12 cellular contexts compared by ENCODE assay signal in the genomic region with DNA sequence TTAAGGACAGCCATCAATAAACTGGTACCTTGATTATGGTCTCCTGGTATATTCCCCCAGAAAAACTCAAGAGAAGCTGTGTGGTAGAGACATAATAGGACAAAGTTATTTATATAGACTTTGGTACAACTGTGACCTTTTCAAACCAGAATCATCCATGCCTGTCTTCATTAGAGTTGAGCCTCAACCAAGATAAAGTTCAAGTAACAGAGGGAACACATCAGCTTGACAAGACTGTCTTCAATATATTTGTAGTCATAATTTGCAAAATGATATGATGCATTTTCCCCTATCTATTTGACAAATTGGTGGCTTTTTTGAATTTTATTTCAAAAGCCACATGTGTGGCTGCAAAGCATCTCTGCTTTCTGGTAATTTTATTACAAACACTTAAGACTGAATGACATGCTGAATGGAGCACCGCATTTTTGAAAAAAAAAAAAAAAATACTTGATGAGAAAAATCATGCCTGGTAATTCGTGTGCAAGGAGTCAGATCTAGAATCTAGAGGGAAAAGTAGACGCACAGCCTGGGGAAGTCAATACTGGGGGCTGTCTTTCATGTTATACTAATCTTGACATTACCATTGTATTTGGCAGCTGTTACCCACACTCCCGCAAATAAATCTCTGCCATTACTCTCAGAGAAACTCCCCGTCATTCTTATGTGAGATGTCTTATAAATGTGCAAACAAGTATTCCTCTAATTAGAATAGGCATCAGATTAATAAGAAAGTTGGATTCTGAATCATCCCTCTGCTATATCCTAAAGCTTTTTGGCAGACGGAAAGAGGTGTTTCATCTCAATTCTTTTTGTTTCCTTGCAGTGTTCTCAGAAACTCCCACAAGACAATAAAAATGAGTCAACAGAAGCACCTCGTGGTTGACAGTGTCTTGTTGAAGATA.
DNase-seq lines count a peak whose midpoint lies in the region; ATAC-seq and TF ChIP-seq lines count a peak whose summit lies in the region.
"Had no signal": no experiment of that assay in that cellular context is flagged by ENCODE, and none has a peak within 500 bp of the region (broad histone marks: within the 10 kb centered on the region; RNA-seq: fewer than 3 reads in every experiment).

No MANE protein-coding gene starts in this region.

- no peak overlapping the region for H2AK9ac ChIP-seq in IMR-90 (replicated peaks; ENCODE audit: low read depth, low read length, poor library complexity)

- H4K20me1 ChIP-seq in BLaER1 (no peaks in the 10 kb centered on the region), IMR-90 (ENCODE audit: insufficient read depth, low read length) (no peaks in the 10 kb centered on the region)

- H2AFZ ChIP-seq in IMR-90 (replicated peaks; ENCODE audit: low read length, poor library complexity) = no peak overlapping the region

- no peak overlapping the region; the same call in 1 of the 2 replicates for H3K18ac ChIP-seq in IMR-90 (ENCODE audit: low read depth, low read length)

- TF ChIP-seq RAD21 in IMR-90 (IDR thresholded peaks at IDR 0.05; ENCODE audit: low read length) = no peak

- H2BK5ac ChIP-seq in IMR-90 (ENCODE audit: low read depth, low read length, poor library complexity, severe bottlenecking) = no peak overlapping the region

- no peaks in the 10 kb centered on the region for H3K79me1 ChIP-seq in IMR-90 (ENCODE audit: low read depth in 1 of 2, low read length in 2 of 2)

- H2AK5ac ChIP-seq in IMR-90 (ENCODE audit: low read depth, low read length) = no peak overlapping the region

- TF ChIP-seq POLR2A in IMR-90 (IDR thresholded peaks at IDR 0.05; ENCODE audit: low read depth, low read length) = no peak
- no peak for TF ChIP-seq POLR2A in GM18505 (IDR thresholded peaks at IDR 0.05; ENCODE audit: borderline replicate concordance, extremely low read depth, insufficient read depth, insufficient read length)

- H3K27me3 ChIP-seq in BLaER1 (no peaks in the 10 kb centered on the region), IMR-90 (ENCODE audit: control insufficient read depth, insufficient read depth, low read length) (no peaks in the 10 kb centered on the region), BE2C (no peaks in the 10 kb centered on the region)

- peaks cover 56% of the 10 kb centered on the region for H3K4me1 ChIP-seq in BLaER1
- H3K4me1 ChIP-seq in IMR-90 (ENCODE audit: control insufficient read depth, insufficient read depth, low read length) = peaks cover 14% of the 10 kb centered on the region
- no peaks in the 10 kb centered on the region; the same call in none of the 2 replicates for H3K4me1 ChIP-seq in BE2C
- H3K4me1 ChIP-seq: Caco-2 had no signal

- H3K23ac ChIP-seq in IMR-90 (ENCODE audit: low read depth, low read length) = no peak overlapping the region

- no peak overlapping the region for H3K4me3 ChIP-seq in BLaER1
- H3K4me3 ChIP-seq in IMR-90 (ENCODE audit: insufficient read depth, low read depth, low read length) = no peak overlapping the region
- no peak overlapping the region for H3K4me3 ChIP-seq in fibroblast of pulmonary artery (replicated peaks; ENCODE audit: low read depth, low read length)
- H3K4me3 ChIP-seq in BE2C (ENCODE audit: low read depth, low read length) = no peak overlapping the region
- H3K4me3 ChIP-seq: SK-N-MC had no signal

- H3K56ac ChIP-seq in IMR-90 (ENCODE audit: extremely low read depth, insufficient read depth, low read length) = no peak overlapping the region

- no peak overlapping the region for H3K14ac ChIP-seq in IMR-90 (replicated peaks; ENCODE audit: low read depth, low read length)

- H4K5ac ChIP-seq in IMR-90 (ENCODE audit: low read depth, low read length) = no peak overlapping the region

- H3K9me1 ChIP-seq in IMR-90 (ENCODE audit: insufficient read depth, low read length) = peaks cover 3% of the 10 kb centered on the region; the same call in 1 of the 2 replicates

- CTCF ChIA-PET in IMR-90 (lab: Yijun Ruan, JAX) = interaction anchor here (0.6 kb wide), 1 partner anchor 530 kb away, joined by 4 read pairs; no protein-coding TSS in a partner anchor

- H3K4ac ChIP-seq in IMR-90 (ENCODE audit: low read depth, low read length) = no peak overlapping the region

- H3K9ac ChIP-seq in BLaER1 (no peak overlapping the region), IMR-90 (ENCODE audit: low read depth, low read length) (no peak overlapping the region)

- no peaks in the 10 kb centered on the region for H3K9me3 ChIP-seq in BLaER1
- no peaks in the 10 kb centered on the region for H3K9me3 ChIP-seq in IMR-90 (ENCODE audit: control insufficient read depth, insufficient read depth, low read length)
- no peaks in the 10 kb centered on the region for H3K9me3 ChIP-seq in BE2C
- H3K9me3 ChIP-seq: Caco-2 had no signal

- in situ Hi-C loops in IMR-90 (cut with MboI; ENCODE audit: low sequenced_read_pairs) = no loop called here

- WGBS in IMR-90 (ENCODE audit: extremely low coverage in 2 of 2, insufficient read length in 1 of 2), 2 experiments = no CpG with 5 or more reads among the region's 7 CpGs

- TF ChIP-seq CTCF in IMR-90 (conservative IDR thresholded peaks at IDR 0.05; ENCODE audit: low read depth, low read length) (no peak), fibroblast of pulmonary artery (IDR thresholded peaks at IDR 0.05; ENCODE audit: low read length, missing control alignments) (no peak), BE2C (IDR thresholded peaks at IDR 0.05; ENCODE audit: low read depth, low read length) (no peak)

- H3K4me2 ChIP-seq in BLaER1 (peak overlapping the region; percentile 22; the same call in 1 of the 2 replicates), IMR-90 (ENCODE audit: low read depth, low read length) (no peak overlapping the region)

- DNase-seq in IMR-90 = no peak
- DNase-seq in fibroblast of pulmonary artery (ENCODE audit: low read depth) = peak; percentile 56
- no peak for DNase-seq in SHP77 treated with DMSO at 0.1 percent for 48 hours (lab: John Stamatoyannopoulos, UW)
- no peak for DNase-seq in BE2C
- DNase-seq in AG08396 (ENCODE audit: low spot score) = no peak
- DNase-seq: Caco-2, mesendoderm, NCI-H1436 treated with DMSO at 0.1 percent for 48 hours had no signal

- 0 out of 2 replicates have a peak overlapping the region, but pooled peaks have one; percentile 26 for H2BK120ac ChIP-seq in IMR-90 (ENCODE audit: low read depth, low read length)

- ATAC-seq in GM18508 (IDR thresholded peaks at IDR 0.05; ENCODE audit: insufficient read depth, unreplicated experiment) (peak; percentile 35), IMR-90 (ENCODE audit: low read depth) (no peak), GM18505 (IDR thresholded peaks at IDR 0.05; ENCODE audit: unreplicated experiment) (no peak)

- intact Hi-C loops in IMR-90 (cut with micrococcal nuclease) = loop anchor here (10.0 kb wide), 1 partner anchor 641 kb away; no protein-coding TSS in a partner anchor

- POLR2A ChIA-PET in IMR-90 (lab: Charles Lee; ENCODE audit: unreplicated experiment) = no interaction called here

- H4K8ac ChIP-seq in IMR-90 (ENCODE audit: low read depth in 2 of 2, low read length in 2 of 2) = no peak overlapping the region

- no TSS peak for BruUV-seq in IMR-90 (replicated peaks; lab: Mats Ljungman, UMichigan)

- no peak overlapping the region for H4K91ac ChIP-seq in IMR-90 (ENCODE audit: insufficient read depth, low read depth, low read length)

- H3K36me3 ChIP-seq in BLaER1 (no peaks in the 10 kb centered on the region), IMR-90 (ENCODE audit: control insufficient read depth, insufficient read depth, low read length) (no peaks in the 10 kb centered on the region), BE2C (no peaks in the 10 kb centered on the region)

- no peak overlapping the region for H2BK20ac ChIP-seq in IMR-90 (ENCODE audit: low read depth, low read length)

- no peak overlapping the region for H2BK15ac ChIP-seq in IMR-90 (ENCODE audit: low read depth, low read length)

- dilution Hi-C loops in IMR-90 (cut with HindIII; ENCODE audit: low sequenced_read_pairs, unreplicated experiment) = no loop called here

- H3K27ac ChIP-seq in BLaER1 (no peak overlapping the region), IMR-90 (ENCODE audit: insufficient read depth, low read length) (no peak overlapping the region)
- H3K27ac ChIP-seq: SK-N-MC had no signal

TF ChIP-seq in IMR-90, 13 proteins besides CTCF, POLR2A, EP300 and RAD21:
- TF ChIP-seq BHLHE40 (IDR thresholded peaks at IDR 0.05; ENCODE audit: low read depth, low read length) = no peak
- no peak for TF ChIP-seq MXI1 (IDR thresholded peaks at IDR 0.05; ENCODE audit: borderline replicate concordance, low read depth, low read length)
